Comparison of ENCODE assay signal across 13 cellular contexts in the genomic region with DNA sequence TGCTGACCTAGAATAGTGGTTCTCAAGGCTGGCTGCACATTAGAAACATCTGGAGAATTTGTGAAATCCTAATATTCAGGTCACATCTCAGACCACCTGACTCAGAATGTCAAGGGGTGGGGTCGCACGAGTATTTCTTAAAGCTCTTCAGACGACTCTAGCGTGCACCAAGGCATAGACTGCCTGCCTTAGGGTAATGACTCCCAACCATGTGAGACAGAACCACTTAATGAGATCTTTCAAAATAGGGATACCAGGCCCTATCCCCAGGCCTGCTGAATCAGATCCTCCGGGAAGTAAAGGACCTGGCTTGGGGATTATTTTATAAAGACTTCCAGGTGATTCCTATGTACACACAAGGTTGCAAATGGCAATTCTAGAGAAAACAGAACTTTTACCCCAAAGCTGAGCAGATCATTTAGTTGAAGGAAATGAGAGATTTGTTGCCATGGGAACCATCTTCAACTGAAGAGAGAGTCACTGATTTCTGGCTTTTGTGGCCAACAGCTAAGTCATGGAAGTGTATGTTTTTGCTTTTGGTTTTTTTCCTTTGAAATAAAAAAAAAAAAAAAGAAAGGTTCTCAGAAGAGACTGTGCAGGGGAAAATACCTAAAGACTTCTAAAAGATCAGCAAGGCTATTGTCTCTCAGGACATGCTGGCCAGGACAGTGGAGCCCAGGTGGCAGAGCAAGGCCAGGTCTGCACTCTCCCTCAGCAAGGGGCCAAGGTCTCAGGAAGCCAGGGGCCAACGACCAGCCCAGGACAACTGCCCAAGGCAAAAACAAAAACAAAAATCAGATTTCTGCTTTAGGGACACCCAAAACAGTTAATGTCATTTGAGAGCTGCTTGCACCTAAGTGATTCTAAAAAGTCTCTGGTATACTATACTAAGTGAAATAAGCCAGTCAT. TPM values are rescaled to one million over a fixed set of nuclear protein-coding genes. Genes with fewer than 3 reads are reported as not detected.
DNase-seq lines count a peak whose midpoint lies in the region; ATAC-seq, FAIRE-seq and TF ChIP-seq lines count a peak whose summit lies in the region.
"Had no signal": no experiment of that assay in that cellular context is flagged by ENCODE, and none has a peak within 500 bp of the region (broad histone marks: within the 10 kb centered on the region; RNA-seq: fewer than 3 reads in every experiment).

No MANE protein-coding gene starts in this region.

- H3K4me1 Mint-ChIP-seq in activated naive CD8-positive, alpha-beta T cell (ENCODE audit: low read depth) = peaks cover 25% of the 10 kb centered on the region
- peaks cover 13% of the 10 kb centered on the region for H3K4me1 Mint-ChIP-seq in activated naive CD8-positive, alpha-beta T cell treated with anti-CD3 and anti-CD28 coated beads for 36 hours
- H3K4me1 Mint-ChIP-seq in stimulated activated memory B cell treated with anti-CD40 and anti-IgM and Interleukin-4, amounts not matched to agents 10 μg/mL and 1 μg/mL and 100 μg/mL, for 72 hours = no peaks in the 10 kb centered on the region
- H3K4me1 Mint-ChIP-seq: immature natural killer cell had no signal

- H3K36me3 ChIP-seq in MM.1S (replicated peaks; ENCODE audit: insufficient read depth, low read length) (no peaks in the 10 kb centered on the region), vagina (no peaks in the 10 kb centered on the region)

- H3K27me3 ChIP-seq in MM.1S (replicated peaks; ENCODE audit: insufficient read depth, low read length) (no peaks in the 10 kb centered on the region), vagina (no peaks in the 10 kb centered on the region)

- H3K36me3 Mint-ChIP-seq in activated naive CD8-positive, alpha-beta T cell = no peaks in the 10 kb centered on the region
- H3K36me3 Mint-ChIP-seq in activated naive CD8-positive, alpha-beta T cell treated with anti-CD3 and anti-CD28 coated beads for 36 hours = no peaks in the 10 kb centered on the region
- H3K36me3 Mint-ChIP-seq in stimulated activated memory B cell treated with anti-CD40 and anti-IgM and Interleukin-4, amounts not matched to agents 10 μg/mL and 1 μg/mL and 100 μg/mL, for 72 hours = no peaks in the 10 kb centered on the region
- H3K36me3 Mint-ChIP-seq: immature natural killer cell had no signal

- no peak overlapping the region for H3K4me3 Mint-ChIP-seq in activated naive CD8-positive, alpha-beta T cell
- H3K4me3 Mint-ChIP-seq in activated naive CD8-positive, alpha-beta T cell treated with anti-CD3 and anti-CD28 coated beads for 36 hours = no peak overlapping the region
- no peak overlapping the region for H3K4me3 Mint-ChIP-seq in stimulated activated memory B cell treated with anti-CD40 and anti-IgM and Interleukin-4, amounts not matched to agents 10 μg/mL and 1 μg/mL and 100 μg/mL, for 72 hours
- H3K4me3 Mint-ChIP-seq: immature natural killer cell had no signal

- FAIRE-seq in GM12892 (lab: Jason Lieb, UNC) = no peak

- no peaks in the 10 kb centered on the region for H3K9me2 ChIP-seq in MM.1S (replicated peaks; ENCODE audit: insufficient read depth, low read length)

- no peak for DNase-seq in activated naive CD8-positive, alpha-beta T cell treated with anti-CD3 and anti-CD28 coated beads for 36 hours
- DNase-seq in MM.1S (peak; percentile 72), astrocyte of the spinal cord (ENCODE audit: low read depth, low spot score) (peak; percentile 69), vagina (ENCODE audit: extremely low spot score in 2 of 2) (no peak), GM12892 (ENCODE audit: insufficient read length) (no peak)
- DNase-seq: C1 segment of cervical spinal cord, foreskin keratinocyte, immature natural killer cell, Kasumi-1, retina had no signal

- intact Hi-C loops in vagina (cut with DNase I) = no loop called here

- no peak overlapping the region for H3K9ac ChIP-seq in MM.1S (ENCODE audit: low read length)

- no peaks in the 10 kb centered on the region for H3K79me2 ChIP-seq in MM.1S (ENCODE audit: low read length)

- TF ChIP-seq POLR2A in vagina (IDR thresholded peaks at IDR 0.05) (no peak), GM12892 (IDR thresholded peaks at IDR 0.05; ENCODE audit: low read depth, low read length) (no peak)

- H3K9me3 ChIP-seq in MM.1S (replicated peaks; ENCODE audit: insufficient read depth, low read length) (no peaks in the 10 kb centered on the region), vagina (no peaks in the 10 kb centered on the region)

- in situ Hi-C loops in astrocyte of the spinal cord (cut with HindIII; ENCODE audit: low sequenced_read_pairs) = no loop called here

- H2AFZ ChIP-seq in MM.1S (ENCODE audit: low read length) = no peak overlapping the region

- H3K9me3 Mint-ChIP-seq in activated naive CD8-positive, alpha-beta T cell (ENCODE audit: low read depth) = no peaks in the 10 kb centered on the region
- no peaks in the 10 kb centered on the region for H3K9me3 Mint-ChIP-seq in activated naive CD8-positive, alpha-beta T cell treated with anti-CD3 and anti-CD28 coated beads for 36 hours
- H3K9me3 Mint-ChIP-seq in stimulated activated memory B cell treated with anti-CD40 and anti-IgM and Interleukin-4, amounts not matched to agents 10 μg/mL and 1 μg/mL and 100 μg/mL, for 72 hours = no peaks in the 10 kb centered on the region
- H3K9me3 Mint-ChIP-seq: immature natural killer cell had no signal

- H4K20me1 ChIP-seq in MM.1S (ENCODE audit: insufficient read depth, low read length) = no peaks in the 10 kb centered on the region

- H3K27me3 Mint-ChIP-seq in activated naive CD8-positive, alpha-beta T cell = no peaks in the 10 kb centered on the region
- H3K27me3 Mint-ChIP-seq in activated naive CD8-positive, alpha-beta T cell treated with anti-CD3 and anti-CD28 coated beads for 36 hours = no peaks in the 10 kb centered on the region
- peaks cover 30% of the 10 kb centered on the region for H3K27me3 Mint-ChIP-seq in stimulated activated memory B cell treated with anti-CD40 and anti-IgM and Interleukin-4, amounts not matched to agents 10 μg/mL and 1 μg/mL and 100 μg/mL, for 72 hours

- ATAC-seq in stimulated activated memory B cell treated with anti-CD40 and anti-IgM and Interleukin-4, amounts not matched to agents 10 μg/mL and 1 μg/mL and 100 μg/mL, for 72 hours = peak; percentile 47
- no peak for ATAC-seq in esophagus mucosa
- ATAC-seq: foreskin keratinocyte had no signal

- no peaks in the 10 kb centered on the region for H3F3A ChIP-seq in MM.1S (ENCODE audit: insufficient read depth, low read length)

- H3K4me2 ChIP-seq in MM.1S (ENCODE audit: low read depth, low read length) = no peak overlapping the region

- H3K27ac ChIP-seq in MM.1S (ENCODE audit: low read length) (no peak overlapping the region), vagina (no peak overlapping the region)
- H3K27ac ChIP-seq: foreskin keratinocyte had no signal

- H3K4me1 ChIP-seq in MM.1S (ENCODE audit: low read length) = 0 out of 2 replicates have a peak, but pooled peaks cover 4% of the 10 kb centered on the region
- no peaks in the 10 kb centered on the region for H3K4me1 ChIP-seq in vagina
- H3K4me1 ChIP-seq: foreskin keratinocyte had no signal

- H3K4me3 ChIP-seq in MM.1S (ENCODE audit: low read length) (no peak overlapping the region), astrocyte of the spinal cord (ENCODE audit: low read depth, low read length) (no peak overlapping the region), vagina (no peak overlapping the region)

- H3K27ac Mint-ChIP-seq in activated naive CD8-positive, alpha-beta T cell = peak overlapping the region; percentile 34
- no peak overlapping the region for H3K27ac Mint-ChIP-seq in activated naive CD8-positive, alpha-beta T cell treated with anti-CD3 and anti-CD28 coated beads for 36 hours
- no peak overlapping the region for H3K27ac Mint-ChIP-seq in stimulated activated memory B cell treated with anti-CD40 and anti-IgM and Interleukin-4, amounts not matched to agents 10 μg/mL and 1 μg/mL and 100 μg/mL, for 72 hours
- H3K27ac Mint-ChIP-seq: immature natural killer cell had no signal

- TF ChIP-seq CTCF in MM.1S (IDR thresholded peaks at IDR 0.05; ENCODE audit: low read length) = no peak
- TF ChIP-seq CTCF in astrocyte of the spinal cord (IDR thresholded peaks at IDR 0.05; ENCODE audit: low read depth, low read length) = no peak
- TF ChIP-seq CTCF in vagina (IDR thresholded peaks at IDR 0.05) = no peak

RNA-seq across cellular contexts. Expression of a gene that starts 15.3 kb away (rescaled TPM):
- under 1 TPM; 0.12 to 0.14 TPM for total RNA-seq in activated naive CD8-positive, alpha-beta T cell treated with anti-CD3 and anti-CD28 coated beads for 36 hours
- total RNA-seq in vagina = not detected
- 0.12 TPM for total RNA-seq in esophagus mucosa
- polyA plus RNA-seq in GM12892 (2012; ENCODE audit: missing spikeins) = not detected
- total RNA-seq: foreskin keratinocyte had no signal
- polyA plus RNA-seq: foreskin keratinocyte had no signal

Comparison
In these comparisons a context has a peak if more than half of its experiments do, and no peak if none do; other contexts are left out.
1. DNase-seq: peak in MM.1S (single experiment) and astrocyte of the spinal cord (single experiment); none in activated naive CD8-positive, alpha-beta T cell treated with anti-CD3 and anti-CD28 coated beads for 36 hours (single experiment), vagina (0 of 2) and GM12892 (single experiment).